ENCODE assay signal across 8 cellular contexts in genomic region chr11:126318642-126319373, GRCh38. TPM values are rescaled to one million over a fixed set of nuclear protein-coding genes. Genes with fewer than 3 reads are reported as not detected.
DNase-seq lines count a peak whose midpoint lies in the region; ATAC-seq lines count a peak whose summit lies in the region.

No MANE protein-coding gene starts in this region.

- H3K36me3 Mint-ChIP-seq in immature natural killer cell, result peaks cover 14 to 30% (median 22%) of the 10 kb centered on the region in 3 donors

- ATAC-seq in stimulated activated naive CD8-positive, alpha-beta T cell treated with anti-CD3 and anti-CD28 coated beads, Interleukin-15, amount 100 ng/mL, for 72 hours, result peak; percentile 83

- H3K4me3 Mint-ChIP-seq in immature natural killer cell, result peak overlapping the region; percentile 67 to 86 (median 80)
- peak overlapping the region; percentile 66 to 89 for H3K4me3 Mint-ChIP-seq in stimulated activated naive CD8-positive, alpha-beta T cell treated with anti-CD3 and anti-CD28 coated beads, Interleukin-15, amount 100 ng/mL, for 72 hours

- H3K9me3 ChIP-seq in GM23248 (ENCODE audit: low read depth), result no peaks in the 10 kb centered on the region
- H3K9me3 ChIP-seq in adipocyte (ENCODE audit: control insufficient read depth, low read length), result no peaks in the 10 kb centered on the region

- H3K4me3 ChIP-seq in GM23248 (peak overlapping the region; percentile 67), adipocyte (ENCODE audit: low read length) (peak overlapping the region; percentile 65)

- H3K36me3 ChIP-seq in GM23248 (ENCODE audit: low read depth), result no peaks in the 10 kb centered on the region
- H3K36me3 ChIP-seq in adipocyte (ENCODE audit: control insufficient read depth, insufficient read depth, low read length, severe bottlenecking), result peaks cover 4% of the 10 kb centered on the region

- H3K9me3 Mint-ChIP-seq in immature natural killer cell, result no peaks in the 10 kb centered on the region
- peaks cover 0 to 6% of the 10 kb centered on the region in 2 donors for H3K9me3 Mint-ChIP-seq in stimulated activated naive CD8-positive, alpha-beta T cell treated with anti-CD3 and anti-CD28 coated beads, Interleukin-15, amount 100 ng/mL, for 72 hours

- 4 to 8% methylated on average over 7 of the region's 7 CpGs for WGBS in GM23248 (ENCODE audit: low coverage in 1 of 2, low lambda C conversion rate in 2 of 2, missing lambda C conversion rate in 2 of 2), 2 experiments

- H4K20me1 ChIP-seq in GM23248 (ENCODE audit: insufficient read depth), result no peaks in the 10 kb centered on the region

- peaks cover 47% of the 10 kb centered on the region for H3F3A ChIP-seq in GM23248 (ENCODE audit: insufficient read depth)

- H3K27me3 ChIP-seq in GM23248 (replicated peaks; ENCODE audit: insufficient read depth), result no peaks in the 10 kb centered on the region
- H3K27me3 ChIP-seq in adipocyte (replicated peaks; ENCODE audit: control insufficient read depth, insufficient read depth, low read length), result no peaks in the 10 kb centered on the region

- H3K4me1 ChIP-seq in GM23248 (ENCODE audit: insufficient read depth) (peaks cover 39% of the 10 kb centered on the region), adipocyte (ENCODE audit: control insufficient read depth, insufficient read depth, low read length) (peaks cover 34% of the 10 kb centered on the region)

- H3K4me1 Mint-ChIP-seq in immature natural killer cell, result peaks cover 62% of the 10 kb centered on the region in 2 donors
- peaks cover 46% of the 10 kb centered on the region for H3K4me1 Mint-ChIP-seq in stimulated activated naive CD8-positive, alpha-beta T cell treated with anti-CD3 and anti-CD28 coated beads, Interleukin-15, amount 100 ng/mL, for 72 hours

- no peaks in the 10 kb centered on the region for H3K9me2 ChIP-seq in GM23248 (ENCODE audit: insufficient read depth)

- in situ Hi-C loops in GM23248 (cut with MboI), result no loop called here

- DNase-seq in NCI-H2227 treated with DMSO at 0.1 percent for 48 hours (lab: John Stamatoyannopoulos, UW) (peak; percentile 26), NCI-H2227 (lab: John Stamatoyannopoulos, UW; ENCODE audit: unreplicated experiment) (no peak), GM23248 (peak; percentile 98), MV-4-11 (lab: John Stamatoyannopoulos, UW) (peak; percentile 99), adipocyte (ENCODE audit: low read depth) (peak; percentile 91), immature natural killer cell (peak; percentile 69 to 78 (median 75)), NCI-H146 (lab: John Stamatoyannopoulos, UW) (no peak)
- peak; percentile 22 to 34 for DNase-seq in stimulated activated naive CD8-positive, alpha-beta T cell treated with anti-CD3 and anti-CD28 coated beads, Interleukin-15, amount 100 ng/mL, for 72 hours

- H3K79me2 ChIP-seq in GM23248 (ENCODE audit: insufficient read depth), result no peaks in the 10 kb centered on the region; the same call in 1 of the 2 replicates

- H3K9ac ChIP-seq in GM23248 (peak overlapping the region; percentile 83), adipocyte (ENCODE audit: low read length) (peak overlapping the region; percentile 81)

- H3K4me2 ChIP-seq in GM23248 (ENCODE audit: unreplicated experiment), result peak overlapping the region; percentile 78

- H2AFZ ChIP-seq in GM23248, result peak overlapping the region; percentile 81

- peak overlapping the region; percentile 98 for H3K27ac ChIP-seq in GM23248

- peak overlapping the region; percentile 98 to 99 (median 98) for H3K27ac Mint-ChIP-seq in immature natural killer cell
- H3K27ac Mint-ChIP-seq in stimulated activated naive CD8-positive, alpha-beta T cell treated with anti-CD3 and anti-CD28 coated beads, Interleukin-15, amount 100 ng/mL, for 72 hours, result peak overlapping the region; percentile 86

- H3K27me3 Mint-ChIP-seq in immature natural killer cell (ENCODE audit: low read depth in 3 of 3), result peaks cover 2 to 12% (median 2%) of the 10 kb centered on the region in 3 donors
- H3K27me3 Mint-ChIP-seq in stimulated activated naive CD8-positive, alpha-beta T cell treated with anti-CD3 and anti-CD28 coated beads, Interleukin-15, amount 100 ng/mL, for 72 hours, result no peaks in the 10 kb centered on the region

RNA-seq across cellular contexts. Expression of gene DCPS, which starts 14.9 kb away (rescaled TPM):
- total RNA-seq in GM23248 (2014; rRNA removed; shearing (Covaris generic)), result 12.1 and 12.4 TPM in 2 replicates
- polyA plus RNA-seq in GM23248 (2016; fragmentation: Nextera tagmentation; extraction: Ambion mirVana) (26.1 and 30.1 TPM in 2 replicates), immature natural killer cell (10 to 100 TPM; 33.1 to 65.7 (median 40.6) TPM)

RNA-seq across cellular contexts. Expression of gene TIRAP, which starts 35.9 kb away (rescaled TPM):
- 3.8 TPM in 2 replicates for total RNA-seq in GM23248 (2014; rRNA removed; shearing (Covaris generic))
- polyA plus RNA-seq in GM23248 (2016; fragmentation: Nextera tagmentation; extraction: Ambion mirVana) (2.8 and 3.2 TPM in 2 replicates), immature natural killer cell (10 to 100 TPM in 1 of 3 donors, 1 to 10 TPM in 2; 6.0 to 15.6 (median 6.5) TPM)

RNA-seq across cellular contexts. Expression of gene ST3GAL4, which starts 36.7 kb away (rescaled TPM):
- 26.7 and 53.3 TPM in 2 replicates for total RNA-seq in GM23248 (2014; rRNA removed; shearing (Covaris generic))
- polyA plus RNA-seq in GM23248 (2016; fragmentation: Nextera tagmentation; extraction: Ambion mirVana) (27.3 and 30.5 TPM in 2 replicates), immature natural killer cell (10 to 100 TPM; 25.0 to 31.7 (median 30.9) TPM)

RNA-seq across cellular contexts. Expression of gene FOXRED1, which starts 49.9 kb away (rescaled TPM):
- total RNA-seq in GM23248 (2014; rRNA removed; shearing (Covaris generic)), result 14.1 and 22.0 TPM in 2 replicates
- polyA plus RNA-seq in GM23248 (2016; fragmentation: Nextera tagmentation; extraction: Ambion mirVana) (9.0 and 9.3 TPM in 2 replicates), immature natural killer cell (10 to 100 TPM; 19.0 to 37.0 (median 20.5) TPM)

RNA-seq across cellular contexts. Expression of gene SRPRA, which starts 50.1 kb away (rescaled TPM):
- total RNA-seq in GM23248 (2014; rRNA removed; shearing (Covaris generic)), result 142 and 151 TPM in 2 replicates
- 122 and 125 TPM in 2 replicates for polyA plus RNA-seq in GM23248 (2016; fragmentation: Nextera tagmentation; extraction: Ambion mirVana)
- 100 to 1,000 TPM in 2 of 3 donors, 10 to 100 TPM in 1; 67.7 to 161 (median 150) TPM for polyA plus RNA-seq in immature natural killer cell

Comparison
In these comparisons a context has a peak if more than half of its experiments do, and no peak if none do; other contexts are left out.
1. DNase-seq: peak in NCI-H2227 treated with DMSO at 0.1 percent for 48 hours (single experiment), GM23248 (single experiment), MV-4-11 (single experiment), adipocyte (single experiment), immature natural killer cell (3 of 3) and stimulated activated naive CD8-positive, alpha-beta T cell treated with anti-CD3 and anti-CD28 coated beads, Interleukin-15, amount 100 ng/mL, for 72 hours (2 of 2); none in NCI-H2227 (single experiment) and NCI-H146 (single experiment).